8 cellular contexts compared by ENCODE assay signal in genomic region chr1:17539526-17540254, GRCh38. TPM values are rescaled to one million over a fixed set of nuclear protein-coding genes. Genes with fewer than 3 reads are reported as not detected.
DNase-seq lines count a peak whose midpoint lies in the region; ATAC-seq lines count a peak whose summit lies in the region.

A gene with protein sequence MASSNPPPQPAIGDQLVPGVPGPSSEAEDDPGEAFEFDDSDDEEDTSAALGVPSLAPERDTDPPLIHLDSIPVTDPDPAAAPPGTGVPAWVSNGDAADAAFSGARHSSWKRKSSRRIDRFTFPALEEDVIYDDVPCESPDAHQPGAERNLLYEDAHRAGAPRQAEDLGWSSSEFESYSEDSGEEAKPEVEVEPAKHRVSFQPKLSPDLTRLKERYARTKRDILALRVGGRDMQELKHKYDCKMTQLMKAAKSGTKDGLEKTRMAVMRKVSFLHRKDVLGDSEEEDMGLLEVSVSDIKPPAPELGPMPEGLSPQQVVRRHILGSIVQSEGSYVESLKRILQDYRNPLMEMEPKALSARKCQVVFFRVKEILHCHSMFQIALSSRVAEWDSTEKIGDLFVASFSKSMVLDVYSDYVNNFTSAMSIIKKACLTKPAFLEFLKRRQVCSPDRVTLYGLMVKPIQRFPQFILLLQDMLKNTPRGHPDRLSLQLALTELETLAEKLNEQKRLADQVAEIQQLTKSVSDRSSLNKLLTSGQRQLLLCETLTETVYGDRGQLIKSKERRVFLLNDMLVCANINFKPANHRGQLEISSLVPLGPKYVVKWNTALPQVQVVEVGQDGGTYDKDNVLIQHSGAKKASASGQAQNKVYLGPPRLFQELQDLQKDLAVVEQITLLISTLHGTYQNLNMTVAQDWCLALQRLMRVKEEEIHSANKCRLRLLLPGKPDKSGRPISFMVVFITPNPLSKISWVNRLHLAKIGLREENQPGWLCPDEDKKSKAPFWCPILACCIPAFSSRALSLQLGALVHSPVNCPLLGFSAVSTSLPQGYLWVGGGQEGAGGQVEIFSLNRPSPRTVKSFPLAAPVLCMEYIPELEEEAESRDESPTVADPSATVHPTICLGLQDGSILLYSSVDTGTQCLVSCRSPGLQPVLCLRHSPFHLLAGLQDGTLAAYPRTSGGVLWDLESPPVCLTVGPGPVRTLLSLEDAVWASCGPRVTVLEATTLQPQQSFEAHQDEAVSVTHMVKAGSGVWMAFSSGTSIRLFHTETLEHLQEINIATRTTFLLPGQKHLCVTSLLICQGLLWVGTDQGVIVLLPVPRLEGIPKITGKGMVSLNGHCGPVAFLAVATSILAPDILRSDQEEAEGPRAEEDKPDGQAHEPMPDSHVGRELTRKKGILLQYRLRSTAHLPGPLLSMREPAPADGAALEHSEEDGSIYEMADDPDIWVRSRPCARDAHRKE (N-terminal part only) (plus strand): TSS chr1:17539698. CDS start chr1:17580596, 40,898 bp downstream.

- WGBS in right cardiac atrium = under 1% methylated on average over 98 of the region's 105 CpGs

- H3K27ac ChIP-seq in right cardiac atrium (ENCODE audit: low read length) = peak within 1 kb of the TSS; percentile 55

- H3K4me1 ChIP-seq in adipocyte (ENCODE audit: control insufficient read depth, insufficient read depth, low read length) (peaks cover 23% of the 10 kb centered on the region), right cardiac atrium (ENCODE audit: control insufficient read depth, insufficient read depth, low read length) (peaks cover 7% of the 10 kb centered on the region)

- H3K9me3 ChIP-seq in adipocyte (ENCODE audit: control insufficient read depth, low read length) (no peaks in the 10 kb centered on the region), right cardiac atrium (ENCODE audit: control insufficient read depth, low read length) (no peaks in the 10 kb centered on the region)

- peak within 1 kb of the TSS; percentile 98 for H3K9ac ChIP-seq in adipocyte (ENCODE audit: low read length)

- DNase-seq in NOMO-1 (lab: John Stamatoyannopoulos, UW; ENCODE audit: unreplicated experiment in 2 of 2) (peak; percentile 11 to 15), NOMO-1 treated with dmso at 0.1 percent for 144 hours (lab: John Stamatoyannopoulos, UW; ENCODE audit: unreplicated experiment) (no peak), adipocyte (ENCODE audit: low read depth) (peak; percentile 77), right cardiac atrium (peak; percentile 59 to 78 (median 77)), retina (peak; percentile 84), HuH-7 (ENCODE audit: low spot score) (no peak), putamen (ENCODE audit: low spot score) (no peak)
- DNase-seq in stimulated activated naive CD4-positive, alpha-beta T cell (lab: John Stamatoyannopoulos, UW) = no peak

- no peaks in the 10 kb centered on the region for H3K36me3 ChIP-seq in adipocyte (ENCODE audit: control insufficient read depth, insufficient read depth, low read length, severe bottlenecking)

- ATAC-seq in right cardiac atrium = peak; percentile 51 to 56

- peak within 1 kb of the TSS; percentile 98 for H3K4me3 ChIP-seq in adipocyte (ENCODE audit: low read length)
- peak within 1 kb of the TSS; percentile 80 for H3K4me3 ChIP-seq in right cardiac atrium (ENCODE audit: low read length)

- intact Hi-C loops in right cardiac atrium (cut with DNase I) = loop anchor here in 2 of 4 donors (5.0 to 10.0 kb wide), 2 partner anchors 48 to 55 kb away; no protein-coding TSS in a partner anchor

- H3K27me3 ChIP-seq in adipocyte (replicated peaks; ENCODE audit: control insufficient read depth, insufficient read depth, low read length) = no peaks in the 10 kb centered on the region
- H3K27me3 ChIP-seq in right cardiac atrium (ENCODE audit: control insufficient read depth, insufficient read depth) = no peaks in the 10 kb centered on the region

RNA-seq across cellular contexts. Expression of the gene that starts here (rescaled TPM):
- 10 to 100 TPM; 42.6 to 56.4 (median 55.1) TPM for total RNA-seq in right cardiac atrium
- polyA plus RNA-seq in right cardiac atrium = 47.9 TPM

Comparison
In these comparisons a context has a peak if more than half of its experiments do, and no peak if none do; other contexts are left out.
1. DNase-seq: peak in NOMO-1 (2 of 2), adipocyte (single experiment), right cardiac atrium (3 of 3) and retina (single experiment); none in NOMO-1 treated with dmso at 0.1 percent for 144 hours (single experiment), stimulated activated naive CD4-positive, alpha-beta T cell (0 of 6), HuH-7 (single experiment) and putamen (single experiment).